Comparison of ENCODE assay signal across 8 cellular contexts in the genomic region with DNA sequence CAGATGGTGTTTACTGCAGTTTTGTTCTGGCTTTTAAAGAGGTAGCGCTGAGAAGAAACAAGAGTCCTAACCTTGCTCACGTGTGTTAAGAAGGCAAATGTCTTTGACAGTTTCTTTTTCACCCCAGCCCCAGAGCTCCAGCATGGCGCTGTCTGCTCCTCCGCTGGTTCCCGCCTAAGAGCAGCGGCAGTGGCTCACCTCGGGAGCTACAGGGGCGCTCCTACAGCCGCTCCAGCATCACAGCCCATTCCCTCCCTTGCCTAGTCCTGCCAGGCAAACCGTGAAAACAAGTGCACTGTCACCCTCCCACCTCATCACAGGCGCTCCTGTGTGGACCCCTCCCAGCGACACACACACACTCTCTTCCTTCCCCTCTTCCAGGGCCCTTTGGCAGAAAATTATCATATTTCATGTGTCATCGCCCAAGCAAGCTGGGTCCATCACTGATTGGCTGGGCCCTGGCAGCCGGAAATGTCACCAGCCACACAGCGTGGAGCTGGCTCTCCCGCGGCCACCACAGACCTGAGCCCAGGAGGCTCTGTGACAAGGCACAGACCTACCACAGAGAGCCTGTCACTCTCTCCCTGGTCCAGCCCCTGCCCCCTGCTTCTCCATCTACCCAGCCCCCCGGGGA. TPM values are rescaled to one million over a fixed set of nuclear protein-coding genes. Genes with fewer than 3 reads are reported as not detected.
A peak's percentile ranks its signal among the peaks of the same experiment; 100 is the strongest.
DNase-seq lines count a peak whose midpoint lies in the region; ATAC-seq and TF ChIP-seq lines count a peak whose summit lies in the region.

No MANE protein-coding gene starts in this region.

- DNase-seq in CD14-positive monocyte (ENCODE audit: low spot score) (peak; percentile 59), NCI-H146 (lab: John Stamatoyannopoulos, UW) (peak; percentile 92), ecto neural progenitor cell (ENCODE audit: low spot score) (peak; percentile 70), natural killer cell (peak; percentile 73), posterior vena cava (ENCODE audit: low spot score) (no peak)
- peak; percentile 65 to 70 for DNase-seq in activated CD4-positive, alpha-beta T cell treated with anti-CD3 and anti-CD28 coated beads for 24 hours (ENCODE audit: low read depth in 2 of 2)
- peak; percentile 82 for DNase-seq in stimulated activated naive CD8-positive, alpha-beta T cell treated with anti-CD3 and anti-CD28 coated beads, Interleukin-15, Interleukin-2, amounts not matched to agents 100 U/mL and 50 U/mL, for 24 hours

- H3K4me3 Mint-ChIP-seq in CD14-positive monocyte, result peak overlapping the region; percentile 71 to 93
- peak overlapping the region; percentile 94 for H3K4me3 Mint-ChIP-seq in natural killer cell

- intact Hi-C loops in CD14-positive monocyte (cut with micrococcal nuclease), result no loop called here
- intact Hi-C loops in natural killer cell (cut with micrococcal nuclease), result loop anchor here (1.0 to 5.0 kb wide), 3 partner anchors 32 to 112 kb away; no protein-coding TSS in a partner anchor
- intact Hi-C loops in posterior vena cava (cut with DNase I), result no loop called here

- H3K27ac Mint-ChIP-seq in CD14-positive monocyte (peak overlapping the region in 4 of 7 donors; percentile 7 to 81 (median 42)), natural killer cell (peak overlapping the region; percentile 93 to 95)

- ATAC-seq in GM19468 (IDR thresholded peaks at IDR 0.05; ENCODE audit: extremely low read depth, unreplicated experiment) (peak; percentile 69), natural killer cell (peak; percentile 74 to 81 (median 78))
- ATAC-seq in stimulated activated naive CD8-positive, alpha-beta T cell treated with anti-CD3 and anti-CD28 coated beads, Interleukin-15, Interleukin-2, amounts not matched to agents 100 U/mL and 50 U/mL, for 24 hours, result peak; percentile 96

- H3K9me3 Mint-ChIP-seq in CD14-positive monocyte (peaks cover 2 to 19% (median 9%) of the 10 kb centered on the region in 7 donors), natural killer cell (no peaks in the 10 kb centered on the region)

- H3K27me3 Mint-ChIP-seq in CD14-positive monocyte (ENCODE audit: low read depth in 3 of 3) (peaks cover 42 to 50% (median 42%) of the 10 kb centered on the region in 3 donors), natural killer cell (ENCODE audit: low read depth in 2 of 2) (no peaks in the 10 kb centered on the region)

- no peak for TF ChIP-seq CTCF in CD14-positive monocyte (IDR thresholded peaks at IDR 0.05)
- TF ChIP-seq CTCF in natural killer cell (IDR thresholded peaks at IDR 0.05), result no peak

- H3K36me3 Mint-ChIP-seq in CD14-positive monocyte (peaks cover 4 to 8% of the 10 kb centered on the region in 2 donors), natural killer cell (no peaks in the 10 kb centered on the region)

- H3K4me1 Mint-ChIP-seq in CD14-positive monocyte (peaks cover 32% of the 10 kb centered on the region), natural killer cell (peaks cover 69 to 71% of the 10 kb centered on the region in 2 donors)

RNA-seq across cellular contexts. Expression of a gene that starts 1.2 kb away (rescaled TPM):
- polyA plus RNA-seq in CD14-positive monocyte, result 1 to 10 TPM; 1.2 to 1.8 TPM
- total RNA-seq in natural killer cell (10 to 100 TPM; 26.2 to 35.2 (median 29.8) TPM), posterior vena cava (1 to 10 TPM; 4.1 to 5.5 TPM)

Comparison
In these comparisons a context has a peak if more than half of its experiments do, and no peak if none do; other contexts are left out.
1. RNA of a gene that starts 1.2 kb away (total RNA-seq): 26.2 to 35.2 TPM in natural killer cell; 4.1 to 5.5 TPM in posterior vena cava; every median in the first group is over 4 times any median in the second.
2. Peak in every context shown above with its lines, with median percentiles within 50 percentile points of each other: ATAC-seq.